1 cellular context compared by ENCODE assay signal in the genomic region with DNA sequence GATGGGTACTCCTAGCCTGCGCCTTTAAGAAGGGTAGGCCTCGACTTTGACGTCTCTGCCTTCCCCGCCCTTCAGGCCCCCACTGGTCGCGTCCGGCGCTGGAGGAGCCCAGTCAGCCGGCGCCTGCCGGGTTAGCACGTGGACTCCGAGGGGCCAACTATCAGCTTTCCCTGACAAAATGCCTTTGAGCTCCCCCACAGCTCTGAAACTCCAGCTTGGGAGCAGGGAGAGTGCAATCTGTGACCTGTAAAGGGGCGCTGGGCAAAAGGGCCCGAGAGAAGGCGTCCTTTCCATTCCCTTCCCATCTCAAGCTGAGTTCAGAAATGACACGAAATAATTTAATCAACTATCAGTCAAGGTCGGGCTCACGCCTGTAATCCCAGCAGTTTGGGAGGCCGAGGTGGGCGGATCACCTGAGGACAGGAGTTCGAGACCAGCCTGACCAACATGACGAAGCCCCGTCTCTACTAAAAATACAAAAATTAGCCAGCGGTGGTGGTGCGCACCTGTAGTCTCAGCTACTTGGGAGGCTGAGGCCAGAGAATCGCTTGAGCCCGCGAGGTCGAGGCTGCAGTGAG.
A peak's percentile ranks its signal among the peaks of the same experiment; 100 is the strongest.
TF ChIP-seq lines count a peak whose summit lies in the region.

No MANE protein-coding gene starts in this region.

TF ChIP-seq in K562, 482 proteins besides CTCF, POLR2A, EP300 and RAD21 (continued from another document and continues in another):
- TF ChIP-seq, protein P1, sequence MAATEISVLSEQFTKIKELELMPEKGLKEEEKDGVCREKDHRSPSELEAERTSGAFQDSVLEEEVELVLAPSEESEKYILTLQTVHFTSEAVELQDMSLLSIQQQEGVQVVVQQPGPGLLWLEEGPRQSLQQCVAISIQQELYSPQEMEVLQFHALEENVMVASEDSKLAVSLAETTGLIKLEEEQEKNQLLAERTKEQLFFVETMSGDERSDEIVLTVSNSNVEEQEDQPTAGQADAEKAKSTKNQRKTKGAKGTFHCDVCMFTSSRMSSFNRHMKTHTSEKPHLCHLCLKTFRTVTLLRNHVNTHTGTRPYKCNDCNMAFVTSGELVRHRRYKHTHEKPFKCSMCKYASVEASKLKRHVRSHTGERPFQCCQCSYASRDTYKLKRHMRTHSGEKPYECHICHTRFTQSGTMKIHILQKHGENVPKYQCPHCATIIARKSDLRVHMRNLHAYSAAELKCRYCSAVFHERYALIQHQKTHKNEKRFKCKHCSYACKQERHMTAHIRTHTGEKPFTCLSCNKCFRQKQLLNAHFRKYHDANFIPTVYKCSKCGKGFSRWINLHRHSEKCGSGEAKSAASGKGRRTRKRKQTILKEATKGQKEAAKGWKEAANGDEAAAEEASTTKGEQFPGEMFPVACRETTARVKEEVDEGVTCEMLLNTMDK (IDR thresholded peaks at IDR 0.05; ENCODE audit: borderline replicate concordance, insufficient read depth, low read depth, low read length, poor library complexity, severe bottlenecking): no peak
- TF ChIP-seq ASH1L (IDR thresholded peaks at IDR 0.05; ENCODE audit: borderline replicate concordance, low read depth, partially characterized antibody) (no peak), CSDE1 (IDR thresholded peaks at IDR 0.05) (no peak), ZNF668 (CRISPR knock-in tag; IDR thresholded peaks at IDR 0.05) (no peak), ID3 (CRISPR knock-in tag; IDR thresholded peaks at IDR 0.05) (no peak), ID3 (tag; IDR thresholded peaks at IDR 0.05) (no peak), BRF2 (IDR thresholded peaks at IDR 0.05; ENCODE audit: borderline replicate concordance, insufficient read depth, insufficient read length) (no peak), HMBOX1 (IDR thresholded peaks at IDR 0.05) (no peak), EGR1 (conservative IDR thresholded peaks at IDR 0.05) (peak; percentile 60; the same call in 1 of the 2 replicates), HDAC6 (IDR thresholded peaks at IDR 0.05; ENCODE audit: low read depth, low read length) (no peak), FOXM1 (IDR thresholded peaks at IDR 0.05; ENCODE audit: low read depth) (peak; percentile 85), FOXM1 (CRISPR knock-in tag; IDR thresholded peaks at IDR 0.05; ENCODE audit: low read depth) (no peak), TRIM24 (IDR thresholded peaks at IDR 0.05) (no peak), ZSCAN29 (IDR thresholded peaks at IDR 0.05) (no peak), SRSF3 (IDR thresholded peaks at IDR 0.05; ENCODE audit: insufficient read depth, low read length) (no peak), ZNF57 (CRISPR knock-in tag; IDR thresholded peaks at IDR 0.05) (no peak), KDM4B (IDR thresholded peaks at IDR 0.05; ENCODE audit: borderline replicate concordance in 2 of 2, low read depth in 1 of 2) (peak in 1 of 2 experiments; percentile 35; a peak in 1 of 4 replicates), TCFL5 (CRISPR knock-in tag; conservative IDR thresholded peaks at IDR 0.05) (no peak), PCBP2 (IDR thresholded peaks at IDR 0.05; ENCODE audit: low read depth, low read length, poor library complexity, severe bottlenecking) (no peak), NFATC3 (IDR thresholded peaks at IDR 0.05) (no peak), FOXA3 (CRISPR knock-in tag; conservative IDR thresholded peaks at IDR 0.05 in 1 of 2, IDR thresholded peaks at IDR 0.05 in 1 of 2) (peak in 1 of 2 experiments; percentile 65; a peak in 1 of 4 replicates), FOXK1 (CRISPR knock-in tag; IDR thresholded peaks at IDR 0.05; ENCODE audit: borderline replicate concordance) (no peak), HMGN3 (IDR thresholded peaks at IDR 0.05; ENCODE audit: borderline replicate concordance, extremely low read depth, insufficient read length, low read depth, low read length) (peak; percentile 85), SOX6 (IDR thresholded peaks at IDR 0.05) (peak; percentile 29; the same call in 1 of the 2 replicates), CBFA2T3 (IDR thresholded peaks at IDR 0.05) (no peak), GTF3C2 (IDR thresholded peaks at IDR 0.05; ENCODE audit: borderline replicate concordance, extremely low read depth, insufficient read length) (no peak), POLR2B (IDR thresholded peaks at IDR 0.05; ENCODE audit: low read depth, partially characterized antibody) (no peak), ZFP36 (IDR thresholded peaks at IDR 0.05; ENCODE audit: low read depth, low read length, partially characterized antibody) (no peak), TEAD4 (IDR thresholded peaks at IDR 0.05; ENCODE audit: low read length) (peak; percentile 47; the same call in 1 of the 2 replicates), TEAD4 (CRISPR knock-in tag; IDR thresholded peaks at IDR 0.05; ENCODE audit: borderline replicate concordance) (no peak), POLR2G (IDR thresholded peaks at IDR 0.05; ENCODE audit: low read depth, low read length) (peak; percentile 59)
- TF ChIP-seq, protein P2, sequence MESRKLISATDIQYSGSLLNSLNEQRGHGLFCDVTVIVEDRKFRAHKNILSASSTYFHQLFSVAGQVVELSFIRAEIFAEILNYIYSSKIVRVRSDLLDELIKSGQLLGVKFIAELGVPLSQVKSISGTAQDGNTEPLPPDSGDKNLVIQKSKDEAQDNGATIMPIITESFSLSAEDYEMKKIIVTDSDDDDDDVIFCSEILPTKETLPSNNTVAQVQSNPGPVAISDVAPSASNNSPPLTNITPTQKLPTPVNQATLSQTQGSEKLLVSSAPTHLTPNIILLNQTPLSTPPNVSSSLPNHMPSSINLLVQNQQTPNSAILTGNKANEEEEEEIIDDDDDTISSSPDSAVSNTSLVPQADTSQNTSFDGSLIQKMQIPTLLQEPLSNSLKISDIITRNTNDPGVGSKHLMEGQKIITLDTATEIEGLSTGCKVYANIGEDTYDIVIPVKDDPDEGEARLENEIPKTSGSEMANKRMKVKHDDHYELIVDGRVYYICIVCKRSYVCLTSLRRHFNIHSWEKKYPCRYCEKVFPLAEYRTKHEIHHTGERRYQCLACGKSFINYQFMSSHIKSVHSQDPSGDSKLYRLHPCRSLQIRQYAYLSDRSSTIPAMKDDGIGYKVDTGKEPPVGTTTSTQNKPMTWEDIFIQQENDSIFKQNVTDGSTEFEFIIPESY (CRISPR knock-in tag; IDR thresholded peaks at IDR 0.05): peak; percentile 73; the same call in 1 of the 2 replicates
- TF ChIP-seq, protein P3, sequence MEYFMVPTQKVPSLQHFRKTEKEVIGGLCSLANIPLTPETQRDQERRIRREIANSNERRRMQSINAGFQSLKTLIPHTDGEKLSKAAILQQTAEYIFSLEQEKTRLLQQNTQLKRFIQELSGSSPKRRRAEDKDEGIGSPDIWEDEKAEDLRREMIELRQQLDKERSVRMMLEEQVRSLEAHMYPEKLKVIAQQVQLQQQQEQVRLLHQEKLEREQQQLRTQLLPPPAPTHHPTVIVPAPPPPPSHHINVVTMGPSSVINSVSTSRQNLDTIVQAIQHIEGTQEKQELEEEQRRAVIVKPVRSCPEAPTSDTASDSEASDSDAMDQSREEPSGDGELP (CRISPR knock-in tag; IDR thresholded peaks at IDR 0.05; ENCODE audit: borderline replicate concordance): peak; percentile 89
- TF ChIP-seq, protein P4, sequence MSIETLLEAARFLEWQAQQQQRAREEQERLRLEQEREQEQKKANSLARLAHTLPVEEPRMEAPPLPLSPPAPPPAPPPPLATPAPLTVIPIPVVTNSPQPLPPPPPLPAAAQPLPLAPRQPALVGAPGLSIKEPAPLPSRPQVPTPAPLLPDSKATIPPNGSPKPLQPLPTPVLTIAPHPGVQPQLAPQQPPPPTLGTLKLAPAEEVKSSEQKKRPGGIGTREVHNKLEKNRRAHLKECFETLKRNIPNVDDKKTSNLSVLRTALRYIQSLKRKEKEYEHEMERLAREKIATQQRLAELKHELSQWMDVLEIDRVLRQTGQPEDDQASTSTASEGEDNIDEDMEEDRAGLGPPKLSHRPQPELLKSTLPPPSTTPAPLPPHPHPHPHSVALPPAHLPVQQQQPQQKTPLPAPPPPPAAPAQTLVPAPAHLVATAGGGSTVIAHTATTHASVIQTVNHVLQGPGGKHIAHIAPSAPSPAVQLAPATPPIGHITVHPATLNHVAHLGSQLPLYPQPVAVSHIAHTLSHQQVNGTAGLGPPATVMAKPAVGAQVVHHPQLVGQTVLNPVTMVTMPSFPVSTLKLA (conservative IDR thresholded peaks at IDR 0.05): peak; percentile 99 to 100
- TF ChIP-seq, protein P5, sequence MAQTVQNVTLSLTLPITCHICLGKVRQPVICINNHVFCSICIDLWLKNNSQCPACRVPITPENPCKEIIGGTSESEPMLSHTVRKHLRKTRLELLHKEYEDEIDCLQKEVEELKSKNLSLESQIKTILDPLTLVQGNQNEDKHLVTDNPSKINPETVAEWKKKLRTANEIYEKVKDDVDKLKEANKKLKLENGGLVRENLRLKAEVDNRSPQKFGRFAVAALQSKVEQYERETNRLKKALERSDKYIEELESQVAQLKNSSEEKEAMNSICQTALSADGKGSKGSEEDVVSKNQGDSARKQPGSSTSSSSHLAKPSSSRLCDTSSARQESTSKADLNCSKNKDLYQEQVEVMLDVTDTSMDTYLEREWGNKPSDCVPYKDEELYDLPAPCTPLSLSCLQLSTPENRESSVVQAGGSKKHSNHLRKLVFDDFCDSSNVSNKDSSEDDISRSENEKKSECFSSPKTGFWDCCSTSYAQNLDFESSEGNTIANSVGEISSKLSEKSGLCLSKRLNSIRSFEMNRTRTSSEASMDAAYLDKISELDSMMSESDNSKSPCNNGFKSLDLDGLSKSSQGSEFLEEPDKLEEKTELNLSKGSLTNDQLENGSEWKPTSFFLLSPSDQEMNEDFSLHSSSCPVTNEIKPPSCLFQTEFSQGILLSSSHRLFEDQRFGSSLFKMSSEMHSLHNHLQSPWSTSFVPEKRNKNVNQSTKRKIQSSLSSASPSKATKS (CRISPR knock-in tag; IDR thresholded peaks at IDR 0.05): no peak
- TF ChIP-seq, protein P6, sequence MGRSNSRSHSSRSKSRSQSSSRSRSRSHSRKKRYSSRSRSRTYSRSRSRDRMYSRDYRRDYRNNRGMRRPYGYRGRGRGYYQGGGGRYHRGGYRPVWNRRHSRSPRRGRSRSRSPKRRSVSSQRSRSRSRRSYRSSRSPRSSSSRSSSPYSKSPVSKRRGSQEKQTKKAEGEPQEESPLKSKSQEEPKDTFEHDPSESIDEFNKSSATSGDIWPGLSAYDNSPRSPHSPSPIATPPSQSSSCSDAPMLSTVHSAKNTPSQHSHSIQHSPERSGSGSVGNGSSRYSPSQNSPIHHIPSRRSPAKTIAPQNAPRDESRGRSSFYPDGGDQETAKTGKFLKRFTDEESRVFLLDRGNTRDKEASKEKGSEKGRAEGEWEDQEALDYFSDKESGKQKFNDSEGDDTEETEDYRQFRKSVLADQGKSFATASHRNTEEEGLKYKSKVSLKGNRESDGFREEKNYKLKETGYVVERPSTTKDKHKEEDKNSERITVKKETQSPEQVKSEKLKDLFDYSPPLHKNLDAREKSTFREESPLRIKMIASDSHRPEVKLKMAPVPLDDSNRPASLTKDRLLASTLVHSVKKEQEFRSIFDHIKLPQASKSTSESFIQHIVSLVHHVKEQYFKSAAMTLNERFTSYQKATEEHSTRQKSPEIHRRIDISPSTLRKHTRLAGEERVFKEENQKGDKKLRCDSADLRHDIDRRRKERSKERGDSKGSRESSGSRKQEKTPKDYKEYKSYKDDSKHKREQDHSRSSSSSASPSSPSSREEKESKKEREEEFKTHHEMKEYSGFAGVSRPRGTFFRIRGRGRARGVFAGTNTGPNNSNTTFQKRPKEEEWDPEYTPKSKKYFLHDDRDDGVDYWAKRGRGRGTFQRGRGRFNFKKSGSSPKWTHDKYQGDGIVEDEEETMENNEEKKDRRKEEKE (IDR thresholded peaks at IDR 0.05; ENCODE audit: borderline replicate concordance in 1 of 2, control insufficient read depth in 1 of 2, low read depth in 2 of 2, low read length in 1 of 2): no peak
